Comparison of ENCODE assay signal across 9 cellular contexts in the genomic region with DNA sequence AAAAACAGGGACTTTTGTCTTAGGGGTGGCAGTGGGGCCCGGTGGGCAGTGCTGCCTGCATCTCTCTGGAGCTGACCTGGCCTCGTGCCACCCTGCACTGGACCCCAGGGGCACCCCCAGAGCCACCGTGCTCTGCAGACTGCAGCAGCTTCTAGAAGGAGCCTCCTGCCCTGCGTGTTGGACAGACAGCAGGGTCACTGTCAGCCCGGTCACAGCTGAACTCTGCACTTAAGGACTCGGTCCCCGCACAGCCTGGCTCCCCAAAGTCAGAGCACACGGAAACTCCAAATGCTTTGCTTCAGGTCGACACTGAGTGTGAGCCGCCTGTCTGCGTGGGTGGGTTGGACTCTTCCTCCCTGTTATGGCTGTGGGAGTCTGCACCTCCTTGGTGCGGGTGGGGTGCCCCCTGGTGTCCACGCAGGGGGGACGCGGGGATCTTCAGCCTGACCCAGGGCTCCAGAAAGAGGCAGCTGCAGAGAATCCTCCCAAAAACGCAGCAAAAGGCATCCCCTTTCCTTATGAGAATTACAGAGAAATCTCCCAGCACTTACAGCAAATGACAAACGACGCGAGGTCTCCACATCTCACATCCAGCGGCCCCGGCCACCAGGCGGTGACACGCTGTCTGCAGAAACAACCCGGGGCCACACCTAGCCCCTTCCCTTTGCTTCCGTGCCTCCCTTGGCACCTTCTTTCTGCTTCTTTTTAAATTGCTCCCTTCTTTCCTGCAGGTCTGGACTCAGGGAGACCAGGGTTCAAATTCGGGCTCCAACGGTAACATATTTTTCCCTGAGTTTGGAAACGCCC. TPM values are rescaled to one million over a fixed set of nuclear protein-coding genes. Genes with fewer than 3 reads are reported as not detected.
A peak's percentile ranks its signal among the peaks of the same experiment; 100 is the strongest.
DNase-seq lines count a peak whose midpoint lies in the region; TF ChIP-seq lines count a peak whose summit lies in the region.
"Had no signal": no experiment of that assay in that cellular context is flagged by ENCODE, and none has a peak within 500 bp of the region (broad histone marks: within the 10 kb centered on the region; RNA-seq: fewer than 3 reads in every experiment).

No MANE protein-coding gene starts in this region.

- H3K27me3 Mint-ChIP-seq in endodermal cell (ENCODE audit: insufficient read depth) = peaks cover 5% of the 10 kb centered on the region
- H3K27me3 Mint-ChIP-seq: memory B cell had no signal

- no peak overlapping the region for H3K4me3 Mint-ChIP-seq in endodermal cell
- H3K4me3 Mint-ChIP-seq: memory B cell had no signal

- TF ChIP-seq CTCF in endodermal cell (conservative IDR thresholded peaks at IDR 0.05) = peak; percentile 92

- peaks cover 10% of the 10 kb centered on the region for H3K9me3 Mint-ChIP-seq in endodermal cell

- 62 to 66% methylated on average over 24 to 28 of the region's 28 CpGs for WGBS in endodermal cell (ENCODE audit: insufficient coverage in 1 of 2, insufficient read length in 1 of 2), 2 experiments

- no peak overlapping the region for H3K4me3 ChIP-seq in endodermal cell (ENCODE audit: low read length)
- H3K4me3 ChIP-seq in mucosa of rectum (ENCODE audit: low read length in 2 of 2) = peak overlapping the region; percentile 53 to 54

- DNase-seq in NCI-H510A treated with DMSO at 0.1 percent for 48 hours (lab: John Stamatoyannopoulos, UW) (peak; percentile 20), NCI-H510A (lab: John Stamatoyannopoulos, UW) (no peak), NCI-H69 (lab: John Stamatoyannopoulos, UW) (peak; percentile 10), endodermal cell (peak; percentile 85), cortex of kidney (lab: John Stamatoyannopoulos, UW) (no peak)
- DNase-seq in activated effector memory CD4-positive, alpha-beta T cell treated with Interleukin-2 at 50 U/mL for 16 hours = no peak
- DNase-seq in effector CD8-positive, alpha-beta T cell (lab: John Stamatoyannopoulos, UW) = no peak

- H3K27ac ChIP-seq in endodermal cell (ENCODE audit: low read depth, low read length) (no peak overlapping the region), mucosa of rectum (ENCODE audit: low read depth in 2 of 2, low read length in 2 of 2) (no peak overlapping the region)

- H3K36me3 ChIP-seq in endodermal cell (ENCODE audit: control insufficient read depth, insufficient read depth, low read length) = no peaks in the 10 kb centered on the region
- no peaks in the 10 kb centered on the region for H3K36me3 ChIP-seq in mucosa of rectum (ENCODE audit: control insufficient read depth in 2 of 2, insufficient read depth in 2 of 2, low read length in 2 of 2)

- peaks cover 3% of the 10 kb centered on the region for H3K36me3 Mint-ChIP-seq in endodermal cell (ENCODE audit: low read depth)
- H3K36me3 Mint-ChIP-seq: memory B cell had no signal

- H3K27ac Mint-ChIP-seq in endodermal cell = no peak overlapping the region
- H3K27ac Mint-ChIP-seq: memory B cell had no signal

- H3K4me1 ChIP-seq in endodermal cell (ENCODE audit: control insufficient read depth, insufficient read depth, low read length) (peaks cover 8% of the 10 kb centered on the region), mucosa of rectum (ENCODE audit: control insufficient read depth in 2 of 2, insufficient read depth in 2 of 2, low read length in 2 of 2) (peaks cover 0 to 3% of the 10 kb centered on the region in 2 donors)

- H3K27me3 ChIP-seq in endodermal cell (ENCODE audit: control insufficient read depth, insufficient read depth, low read length, poor library complexity, severe bottlenecking) (no peaks in the 10 kb centered on the region), mucosa of rectum (ENCODE audit: control insufficient read depth in 2 of 2, insufficient read depth in 2 of 2, low read length in 2 of 2) (no peaks in the 10 kb centered on the region)

- H3K9me3 ChIP-seq in endodermal cell (ENCODE audit: control insufficient read depth, low read length) (peaks cover 10% of the 10 kb centered on the region), mucosa of rectum (ENCODE audit: control insufficient read depth in 2 of 2, low read length in 2 of 2) (no peaks in the 10 kb centered on the region)

- H3K4me1 Mint-ChIP-seq in endodermal cell = peaks cover 4% of the 10 kb centered on the region
- H3K4me1 Mint-ChIP-seq: memory B cell had no signal

- H3K9ac ChIP-seq in endodermal cell (ENCODE audit: extremely low read depth, low read length, poor library complexity, severe bottlenecking) = no peak overlapping the region
- H3K9ac ChIP-seq in mucosa of rectum (ENCODE audit: low read depth in 1 of 2, low read length in 2 of 2) = peak overlapping the region in 1 of 2 donors; percentile 30

RNA-seq across cellular contexts. Expression of a gene that starts 36.3 kb away (rescaled TPM):
- total RNA-seq in endodermal cell = 10 to 100 TPM; 16.6 to 39.9 TPM
- polyA plus RNA-seq in endodermal cell (2013, experiment 1 of 2) = 10.8 TPM
- 13.1 TPM for polyA plus RNA-seq in endodermal cell (2013, experiment 2 of 2)

Comparison
In these comparisons a context has a peak if more than half of its experiments do, and no peak if none do; other contexts are left out.
1. DNase-seq: peak in NCI-H510A treated with DMSO at 0.1 percent for 48 hours (single experiment), NCI-H69 (single experiment) and endodermal cell (single experiment); none in NCI-H510A (single experiment), activated effector memory CD4-positive, alpha-beta T cell treated with Interleukin-2 at 50 U/mL for 16 hours (single experiment), effector CD8-positive, alpha-beta T cell (single experiment) and cortex of kidney (single experiment).